In the genomic region with DNA sequence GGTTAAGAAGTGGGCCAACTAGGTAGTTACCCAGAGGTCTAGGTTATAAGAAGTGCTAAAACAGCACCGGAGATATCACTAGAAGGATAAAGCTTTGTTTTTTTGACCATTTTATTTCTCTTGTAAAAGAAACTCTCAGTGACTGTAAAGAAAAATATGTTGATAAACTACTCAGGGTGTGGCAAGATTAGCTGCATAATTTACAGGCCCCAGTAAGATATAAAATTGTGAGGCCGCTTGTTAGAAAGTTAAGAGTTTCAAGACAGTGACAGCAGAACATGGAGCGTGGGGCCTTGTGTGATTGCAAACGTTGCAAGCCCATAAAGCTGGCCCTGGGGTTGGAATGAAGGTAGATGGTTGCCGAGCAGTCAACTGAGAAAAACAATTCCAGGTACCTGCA, we compare ENCODE assay signal across 4 cellular contexts.
"Had no signal": no experiment of that assay in that cellular context is flagged by ENCODE, and none has a peak within 500 bp of the region (broad histone marks: within the 10 kb centered on the region; RNA-seq: fewer than 3 reads in every experiment).

No MANE protein-coding gene starts in this region.

- ATAC-seq: HepG2, K562 had no signal

- DNase-seq: IMR-90, KBM-7 had no signal

- H3K4me3 ChIP-seq: K562 had no signal
